Comparison of ENCODE assay signal across 25 cellular contexts in the genomic region with DNA sequence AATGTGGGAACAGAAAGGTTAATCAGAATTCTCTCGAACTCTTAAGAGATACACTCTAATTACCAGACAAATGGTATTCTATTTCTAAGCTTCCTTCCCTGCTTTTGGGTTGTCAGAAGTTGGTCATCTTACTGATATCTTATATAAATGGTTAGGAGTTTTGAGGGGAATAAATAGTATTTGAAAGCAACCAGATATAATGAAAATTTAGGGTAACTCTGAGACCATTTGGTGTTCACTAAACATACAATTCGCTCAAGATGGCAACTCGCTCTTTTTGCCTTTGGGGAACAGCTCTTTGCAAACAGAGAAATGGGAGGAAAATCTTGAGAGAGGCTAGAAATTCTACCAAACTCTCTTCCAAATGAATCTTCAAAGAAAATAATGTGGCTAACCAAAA.
DNase-seq lines count a peak whose midpoint lies in the region; FAIRE-seq and TF ChIP-seq lines count a peak whose summit lies in the region.
"Had no signal": no experiment of that assay in that cellular context is flagged by ENCODE, and none has a peak within 500 bp of the region (broad histone marks: within the 10 kb centered on the region; RNA-seq: fewer than 3 reads in every experiment).

No MANE protein-coding gene starts in this region.

- H3K4me3 ChIP-seq in endothelial cell of umbilical vein (replicated peaks in 1 of 3; ENCODE audit: insufficient read depth in 1 of 3, low read depth in 1 of 3, low read length in 3 of 3), result no peak overlapping the region
- H3K4me3 ChIP-seq in sigmoid colon, result no peak overlapping the region
- no peak overlapping the region for H3K4me3 ChIP-seq in transverse colon
- H3K4me3 ChIP-seq in MG63, result no peak overlapping the region
- H3K4me3 ChIP-seq: adrenal gland, Peyer's patch had no signal

- 87 to 95% methylated on average over 3 of the region's 3 CpGs for WGBS in sigmoid colon, 2 donors
- 89 to 90% methylated on average over 3 of the region's 3 CpGs for WGBS in transverse colon (ENCODE audit: low coverage in 1 of 2), 2 donors

- intact Hi-C loops in endothelial cell of umbilical vein (cut with micrococcal nuclease) (loop anchor here (5.0 kb wide), 3 partner anchors 240 to 1240 kb away; a partner anchor contains a TSS), sigmoid colon (cut with DNase I) (loop anchor here (5.0 kb wide), 2 partner anchors 100 to 445 kb away; no protein-coding TSS in a partner anchor), transverse colon (cut with DNase I; ENCODE audit: low total_unique reads) (no loop called here)

- H3K9me3 ChIP-seq in endothelial cell of umbilical vein (replicated peaks; ENCODE audit: control insufficient read depth, insufficient read depth, low read length) (no peaks in the 10 kb centered on the region), sigmoid colon (no peaks in the 10 kb centered on the region), transverse colon (no peaks in the 10 kb centered on the region), MG63 (no peaks in the 10 kb centered on the region)
- H3K9me3 ChIP-seq: adrenal gland, gastroesophageal sphincter, Peyer's patch had no signal

- no peaks in the 10 kb centered on the region for H3K9me1 ChIP-seq in endothelial cell of umbilical vein (replicated peaks; ENCODE audit: control insufficient read depth, extremely low read depth, insufficient read depth, low read length)

- CTCF ChIA-PET in endothelial cell of umbilical vein (lab: Charles Lee), result interaction anchor here (0.9 to 1.7 kb wide), 6 partner anchors 8 to 445 kb away, joined by 3 to 10 read pairs (median 6); no protein-coding TSS in a partner anchor

- H3K27me3 ChIP-seq in endothelial cell of umbilical vein (ENCODE audit: control insufficient read depth in 2 of 2, insufficient read depth in 2 of 2, low read length in 2 of 2) (no peaks in the 10 kb centered on the region), sigmoid colon (no peaks in the 10 kb centered on the region), transverse colon (no peaks in the 10 kb centered on the region), MG63 (no peaks in the 10 kb centered on the region)
- H3K27me3 ChIP-seq: adrenal gland, gastroesophageal sphincter, Peyer's patch had no signal

- H4K20me1 ChIP-seq in endothelial cell of umbilical vein (replicated peaks; ENCODE audit: control insufficient read depth, extremely low read depth, insufficient read depth, low read length), result peaks cover 2% of the 10 kb centered on the region

- no peak overlapping the region for H3K4me2 ChIP-seq in endothelial cell of umbilical vein (ENCODE audit: insufficient read depth, low read length)

- no peak for TF ChIP-seq POLR2A in endothelial cell of umbilical vein (IDR thresholded peaks at IDR 0.05; ENCODE audit: low read depth, low read length)
- TF ChIP-seq POLR2A in sigmoid colon (IDR thresholded peaks at IDR 0.05), result no peak
- no peak for TF ChIP-seq POLR2A in transverse colon (IDR thresholded peaks at IDR 0.05)

- dilution Hi-C loops in endothelial cell of umbilical vein (cut with MboI; ENCODE audit: extremely low pct_ligation_motif_present, low sequenced_read_pairs), result no loop called here

- no peak for TF ChIP-seq EP300 in sigmoid colon (IDR thresholded peaks at IDR 0.05)
- TF ChIP-seq EP300 in transverse colon (IDR thresholded peaks at IDR 0.05; ENCODE audit: low read depth), result no peak

- H3K36me3 ChIP-seq in endothelial cell of umbilical vein (ENCODE audit: control insufficient read depth in 2 of 2, extremely low read depth in 1 of 2, insufficient read depth in 2 of 2, low read length in 2 of 2) (no peaks in the 10 kb centered on the region), sigmoid colon (no peaks in the 10 kb centered on the region), transverse colon (no peaks in the 10 kb centered on the region), MG63 (no peaks in the 10 kb centered on the region)
- H3K36me3 ChIP-seq: adrenal gland, gastroesophageal sphincter, Peyer's patch had no signal

- H3K9ac ChIP-seq in endothelial cell of umbilical vein (replicated peaks; ENCODE audit: extremely low read depth, insufficient read depth, low read length), result no peak overlapping the region

- H3K79me2 ChIP-seq in endothelial cell of umbilical vein (ENCODE audit: control insufficient read depth, insufficient read depth, low read length), result peaks cover 44% of the 10 kb centered on the region

- POLR2A ChIA-PET in endothelial cell of umbilical vein (lab: Charles Lee), result no interaction called here

- in situ Hi-C loops in transverse colon (cut with MboI; ENCODE audit: low pct_ligation_motif_present in 1 of 4, low pct_unique_long_range_greater_than_20kb in 1 of 4, low sequenced_read_pairs in 3 of 4), result loop anchor here in 1 of 4 donors (25.0 kb wide), 1 partner anchor 250 kb away; a partner anchor contains a TSS

- TF ChIP-seq CTCF in endothelial cell of umbilical vein (IDR thresholded peaks at IDR 0.05; ENCODE audit: extremely low read depth in 1 of 2, insufficient read depth in 1 of 2, low read depth in 1 of 2, low read length in 2 of 2), result no peak
- TF ChIP-seq CTCF in sigmoid colon (IDR thresholded peaks at IDR 0.05), result no peak
- TF ChIP-seq CTCF in transverse colon (IDR thresholded peaks at IDR 0.05), result no peak

- no peak overlapping the region for H3K27ac ChIP-seq in endothelial cell of umbilical vein (ENCODE audit: insufficient read depth, low read depth, low read length)
- H3K27ac ChIP-seq in sigmoid colon, result peak overlapping the region; percentile 71 to 75 (median 72)
- H3K27ac ChIP-seq in transverse colon, result peak overlapping the region; percentile 55 to 68 (median 64)
- H3K27ac ChIP-seq: 22Rv1, HL-60 had no signal

- H3K4me1 ChIP-seq in endothelial cell of umbilical vein (ENCODE audit: control insufficient read depth, extremely low read depth, insufficient read depth, low read length) (peaks cover 52% of the 10 kb centered on the region), sigmoid colon (peaks cover 0 to 30% (median 15%) of the 10 kb centered on the region in 4 donors), transverse colon (peaks cover 0 to 14% (median 0%) of the 10 kb centered on the region in 4 donors)

- DNase-seq in NCI-H1092 treated with DMSO at 0.1 percent for 48 hours (lab: John Stamatoyannopoulos, UW) (peak; percentile 38), NCI-H1092 (lab: John Stamatoyannopoulos, UW) (no peak), endothelial cell of umbilical vein (ENCODE audit: low read depth, low spot score) (no peak), sigmoid colon (no peak), transverse colon (no peak), DMS114 treated with DMSO at 0.1 percent for 48 hours (lab: John Stamatoyannopoulos, UW; ENCODE audit: unreplicated experiment) (no peak), midbrain (lab: John Stamatoyannopoulos, UW) (no peak), MG63 (no peak)
- DNase-seq: activated CD4-positive, alpha-beta memory T cell treated with anti-CD3 and anti-CD28 coated beads, Interleukin-2, amount 10 ng/mL, durations not matched to agents 7 days and 5 days; activated CD4-positive, CD25-positive, alpha-beta regulatory T cell; activated T-cell treated with anti-CD3 and anti-CD28 coated beads for 4 hours; AML-193; COR-L47; erythroblast; HCEC 1CT; NCI-H1417; NCI-H510A; NK-92 treated with Interleukin-12 subunit alpha and Interleukin-12 subunit beta, amount 100 ng/mL, for 24 hours; Peyer's patch; stimulated activated CD4-positive, alpha-beta T cell treated with anti-CD3 and anti-CD28 coated beads, Interleukin-12 subunit alpha, Interleukin-12 subunit beta, amount 100 ng/mL, for 4 hours; T-helper 9 cell had no signal

- BruUV-seq in endothelial cell of umbilical vein (replicated peaks; lab: Mats Ljungman, UMichigan), result TSS peak; percentile 44

- no peak overlapping the region for H2AFZ ChIP-seq in endothelial cell of umbilical vein (ENCODE audit: low read depth, low read length)

- no peak for FAIRE-seq in endothelial cell of umbilical vein (lab: Jason Lieb, UNC)

TF ChIP-seq in endothelial cell of umbilical vein, 7 proteins besides CTCF, POLR2A, EP300 and RAD21:
- no peak for TF ChIP-seq MYC (IDR thresholded peaks at IDR 0.05; ENCODE audit: low read depth, low read length)
- no peak for TF ChIP-seq POLR2AphosphoS5 (IDR thresholded peaks at IDR 0.05; ENCODE audit: insufficient read depth, low read depth, low read length)
- no peak for TF ChIP-seq JUN (IDR thresholded peaks at IDR 0.05; ENCODE audit: borderline replicate concordance, insufficient read depth, insufficient read length, low read depth)
- TF ChIP-seq, protein P1, sequence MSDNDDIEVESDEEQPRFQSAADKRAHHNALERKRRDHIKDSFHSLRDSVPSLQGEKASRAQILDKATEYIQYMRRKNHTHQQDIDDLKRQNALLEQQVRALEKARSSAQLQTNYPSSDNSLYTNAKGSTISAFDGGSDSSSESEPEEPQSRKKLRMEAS (IDR thresholded peaks at IDR 0.05; ENCODE audit: insufficient read depth, insufficient read length), result no peak
- TF ChIP-seq GATA2 (IDR thresholded peaks at IDR 0.05; ENCODE audit: insufficient read depth, insufficient read length, low read depth, low read length), result no peak
- no peak for TF ChIP-seq FOS (IDR thresholded peaks at IDR 0.05; ENCODE audit: borderline replicate concordance, insufficient read depth, low read length)
- no peak for TF ChIP-seq EZH2 (IDR thresholded peaks at IDR 0.05; ENCODE audit: borderline replicate concordance, low read depth, low read length, severe bottlenecking)
